ENCODE assay signal across 1 cellular context in the genomic region with DNA sequence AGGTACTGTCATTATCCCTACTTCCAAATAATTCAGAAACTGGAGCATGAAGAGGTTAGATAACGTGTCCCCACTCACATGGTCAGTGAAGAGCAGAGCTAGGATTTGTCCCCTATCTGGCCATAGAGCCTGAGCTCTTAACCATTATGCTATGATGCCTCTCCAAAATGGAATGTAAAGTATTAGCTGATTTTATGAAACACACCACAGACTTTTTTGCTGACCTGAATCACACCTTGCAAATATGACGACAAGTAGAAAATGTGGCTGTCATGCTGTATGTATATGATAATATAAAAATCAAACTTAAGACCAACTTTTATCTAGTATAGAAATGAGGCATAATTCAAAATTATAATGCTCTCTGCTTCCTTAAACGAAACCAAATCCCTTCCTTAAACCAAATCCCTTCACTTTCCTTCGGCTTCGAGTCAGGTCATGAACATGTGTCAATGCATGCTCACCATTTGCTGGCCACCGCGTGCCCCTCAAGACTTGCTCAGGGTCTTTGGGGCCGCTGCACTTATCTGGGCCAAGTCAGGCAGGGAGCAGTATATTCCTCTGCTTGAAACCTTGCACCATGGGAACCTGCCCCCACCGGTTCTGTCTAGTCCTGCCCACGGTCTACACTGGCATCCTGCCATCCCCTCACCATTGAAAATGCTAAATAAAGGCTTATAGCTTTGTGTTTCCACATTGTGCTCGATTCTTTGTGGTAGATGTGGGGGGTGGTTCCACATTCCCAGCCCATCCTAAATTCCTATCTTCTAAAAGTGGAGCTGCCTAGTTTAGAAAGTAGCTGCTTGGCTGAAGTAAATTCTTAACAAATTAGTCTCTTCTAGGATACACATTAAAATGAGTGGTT.
TF ChIP-seq lines count a peak whose summit lies in the region.

No MANE protein-coding gene starts in this region.

TF ChIP-seq in H1, 55 proteins besides CTCF, POLR2A, EP300 and RAD21:
- TF ChIP-seq, protein P1, sequence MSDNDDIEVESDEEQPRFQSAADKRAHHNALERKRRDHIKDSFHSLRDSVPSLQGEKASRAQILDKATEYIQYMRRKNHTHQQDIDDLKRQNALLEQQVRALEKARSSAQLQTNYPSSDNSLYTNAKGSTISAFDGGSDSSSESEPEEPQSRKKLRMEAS (IDR thresholded peaks at IDR 0.05) = peak; percentile 64; the same call in 1 of the 2 replicates
- TF ChIP-seq BRCA1 (IDR thresholded peaks at IDR 0.05; ENCODE audit: low read depth, low read length) (no peak), E2F6 (IDR thresholded peaks at IDR 0.05) (peak; percentile 67; the same call in 1 of the 2 replicates)
